1 cellular context compared by ENCODE assay signal in the genomic region with DNA sequence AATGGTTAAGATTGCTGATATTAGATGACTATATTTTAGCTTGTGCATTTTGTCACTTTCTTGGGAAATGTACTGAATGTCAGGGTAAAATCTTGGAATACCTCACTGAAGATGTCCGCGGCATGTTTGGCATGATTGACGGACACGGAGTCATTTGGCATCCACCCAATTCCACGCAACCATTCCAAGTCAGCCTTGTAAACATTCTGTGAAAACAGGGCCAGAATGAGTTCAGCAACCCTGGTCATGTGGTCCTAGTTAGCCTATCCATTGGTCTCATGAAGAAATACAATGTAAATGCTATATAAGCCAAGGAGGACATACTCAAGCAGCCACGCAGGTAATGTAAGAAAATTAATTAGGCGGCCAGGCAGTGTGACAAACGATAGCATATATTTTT.
A peak's percentile ranks its signal among the peaks of the same experiment; 100 is the strongest.
TF ChIP-seq lines count a peak whose summit lies in the region.

No MANE protein-coding gene starts in this region.

TF ChIP-seq in K562, 482 proteins besides CTCF, POLR2A, EP300 and RAD21 (continued from another document):
- TF ChIP-seq SMAD1 (IDR thresholded peaks at IDR 0.05; ENCODE audit: low read depth, low read length, partially characterized antibody) (no peak), ZNF785 (CRISPR knock-in tag; IDR thresholded peaks at IDR 0.05) (no peak), RBM17 (IDR thresholded peaks at IDR 0.05; ENCODE audit: borderline replicate concordance, low read depth, low read length) (no peak), SREBF1 (IDR thresholded peaks at IDR 0.05; ENCODE audit: borderline replicate concordance, low read depth, low read length) (no peak), ZNF77 (CRISPR knock-in tag; IDR thresholded peaks at IDR 0.05) (no peak), HDAC8 (tag; IDR thresholded peaks at IDR 0.05) (no peak), KLF1 (tag; IDR thresholded peaks at IDR 0.05) (no peak), SAFB (IDR thresholded peaks at IDR 0.05; ENCODE audit: borderline replicate concordance, low read depth, low read length) (no peak), UBTF (IDR thresholded peaks at IDR 0.05; ENCODE audit: borderline replicate concordance in 1 of 2, low read depth in 2 of 2, low read length in 2 of 2) (no peak), PHB2 (IDR thresholded peaks at IDR 0.05; ENCODE audit: low read depth) (no peak), SREBF2 (CRISPR knock-in tag; IDR thresholded peaks at IDR 0.05) (no peak), ZNF586 (CRISPR knock-in tag; conservative IDR thresholded peaks at IDR 0.05) (no peak), NFIC (IDR thresholded peaks at IDR 0.05) (peak; percentile 79), TAF7 (tag; IDR thresholded peaks at IDR 0.05) (no peak), MTA3 (IDR thresholded peaks at IDR 0.05; ENCODE audit: borderline replicate concordance) (no peak)
- TF ChIP-seq, protein P1, sequence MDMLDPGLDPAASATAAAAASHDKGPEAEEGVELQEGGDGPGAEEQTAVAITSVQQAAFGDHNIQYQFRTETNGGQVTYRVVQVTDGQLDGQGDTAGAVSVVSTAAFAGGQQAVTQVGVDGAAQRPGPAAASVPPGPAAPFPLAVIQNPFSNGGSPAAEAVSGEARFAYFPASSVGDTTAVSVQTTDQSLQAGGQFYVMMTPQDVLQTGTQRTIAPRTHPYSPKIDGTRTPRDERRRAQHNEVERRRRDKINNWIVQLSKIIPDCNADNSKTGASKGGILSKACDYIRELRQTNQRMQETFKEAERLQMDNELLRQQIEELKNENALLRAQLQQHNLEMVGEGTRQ (CRISPR knock-in tag; IDR thresholded peaks at IDR 0.05): peak; percentile 40; the same call in 1 of the 2 replicates
- TF ChIP-seq, protein P2, sequence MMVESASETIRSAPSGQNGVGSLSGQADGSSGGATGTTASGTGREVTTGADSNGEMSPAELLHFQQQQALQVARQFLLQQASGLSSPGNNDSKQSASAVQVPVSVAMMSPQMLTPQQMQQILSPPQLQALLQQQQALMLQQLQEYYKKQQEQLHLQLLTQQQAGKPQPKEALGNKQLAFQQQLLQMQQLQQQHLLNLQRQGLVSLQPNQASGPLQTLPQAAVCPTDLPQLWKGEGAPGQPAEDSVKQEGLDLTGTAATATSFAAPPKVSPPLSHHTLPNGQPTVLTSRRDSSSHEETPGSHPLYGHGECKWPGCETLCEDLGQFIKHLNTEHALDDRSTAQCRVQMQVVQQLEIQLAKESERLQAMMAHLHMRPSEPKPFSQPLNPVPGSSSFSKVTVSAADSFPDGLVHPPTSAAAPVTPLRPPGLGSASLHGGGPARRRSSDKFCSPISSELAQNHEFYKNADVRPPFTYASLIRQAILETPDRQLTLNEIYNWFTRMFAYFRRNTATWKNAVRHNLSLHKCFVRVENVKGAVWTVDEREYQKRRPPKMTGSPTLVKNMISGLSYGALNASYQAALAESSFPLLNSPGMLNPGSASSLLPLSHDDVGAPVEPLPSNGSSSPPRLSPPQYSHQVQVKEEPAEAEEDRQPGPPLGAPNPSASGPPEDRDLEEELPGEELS (CRISPR knock-in tag; IDR thresholded peaks at IDR 0.05; ENCODE audit: borderline replicate concordance): no peak
